1 cellular context compared by ENCODE assay signal in the genomic region with DNA sequence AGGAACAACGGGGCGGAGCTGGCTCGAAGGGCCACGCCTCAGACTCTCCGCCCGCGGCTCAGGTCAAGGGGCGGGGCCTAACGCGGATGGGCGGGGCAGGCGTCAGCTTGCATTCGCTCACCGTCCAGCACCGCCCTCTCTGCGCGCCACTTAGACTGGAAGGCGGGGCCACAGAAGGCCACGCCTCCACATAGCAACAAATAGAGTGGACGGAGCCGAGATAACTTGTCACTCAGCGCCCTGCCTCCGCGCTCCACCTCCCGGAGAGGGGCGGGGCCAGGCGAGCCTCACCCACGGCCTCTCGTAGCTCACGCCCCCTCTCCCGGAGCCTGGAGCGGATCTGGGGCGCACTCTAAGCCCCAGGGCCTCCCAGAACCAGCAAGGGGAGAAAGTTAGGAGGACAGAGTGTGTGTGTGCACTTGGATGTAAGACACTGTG.
TF ChIP-seq lines count a peak whose summit lies in the region.

No MANE protein-coding gene starts in this region.

TF ChIP-seq in HepG2, 621 proteins besides CTCF, POLR2A, EP300 and RAD21 (continued from another document and continues in another):
- TF ChIP-seq SPEN (CRISPR knock-in tag; IDR thresholded peaks at IDR 0.05; ENCODE audit: low read depth) (no peak; the same call in 1 of the 2 replicates), CENPT (CRISPR knock-in tag; IDR thresholded peaks at IDR 0.05; ENCODE audit: low read depth) (no peak), ATRX (CRISPR knock-in tag; IDR thresholded peaks at IDR 0.05; ENCODE audit: borderline replicate concordance) (no peak), CREB1 (IDR thresholded peaks at IDR 0.05) (no peak; the same call in 1 of the 2 replicates), CREB1 (CRISPR knock-in tag; IDR thresholded peaks at IDR 0.05) (no peak), KAT2B (IDR thresholded peaks at IDR 0.05; ENCODE audit: borderline replicate concordance, low read depth, low read length) (no peak), PHF5A (CRISPR knock-in tag; IDR thresholded peaks at IDR 0.05; ENCODE audit: low read depth, unreplicated experiment) (no peak), ZSCAN21 (CRISPR knock-in tag; IDR thresholded peaks at IDR 0.05; ENCODE audit: borderline replicate concordance) (no peak), MEIS2 (CRISPR knock-in tag; IDR thresholded peaks at IDR 0.05) (no peak), NR2F6 (IDR thresholded peaks at IDR 0.05) (no peak), NR2F6 (CRISPR knock-in tag; IDR thresholded peaks at IDR 0.05) (peak; percentile 49; the same call in 1 of the 2 replicates), KDM5A (IDR thresholded peaks at IDR 0.05; ENCODE audit: borderline replicate concordance, low read length) (no peak), ZNF30 (CRISPR knock-in tag; IDR thresholded peaks at IDR 0.05) (no peak), CBX1 (IDR thresholded peaks at IDR 0.05; ENCODE audit: low read depth) (no peak), ZNF264 (CRISPR knock-in tag; IDR thresholded peaks at IDR 0.05) (no peak), RFXAP (CRISPR knock-in tag; IDR thresholded peaks at IDR 0.05; ENCODE audit: borderline replicate concordance) (no peak), GATAD2A (CRISPR knock-in tag; IDR thresholded peaks at IDR 0.05) (no peak), HMG20B (CRISPR knock-in tag; conservative IDR thresholded peaks at IDR 0.05) (no peak), GZF1 (CRISPR knock-in tag; IDR thresholded peaks at IDR 0.05) (no peak), ZSCAN12 (CRISPR knock-in tag; IDR thresholded peaks at IDR 0.05) (no peak), ZNF614 (CRISPR knock-in tag; IDR thresholded peaks at IDR 0.05; ENCODE audit: borderline replicate concordance) (no peak; the same call in 1 of the 2 replicates), BCL6 (CRISPR knock-in tag; IDR thresholded peaks at IDR 0.05) (no peak), ZNF496 (CRISPR knock-in tag; IDR thresholded peaks at IDR 0.05; ENCODE audit: insufficient replicate concordance) (no peak), FOXK1 (CRISPR knock-in tag; IDR thresholded peaks at IDR 0.05; ENCODE audit: borderline replicate concordance, low read depth) (peak; percentile 17; the same call in 1 of the 2 replicates), ZKSCAN5 (CRISPR knock-in tag; IDR thresholded peaks at IDR 0.05) (no peak), SP4 (CRISPR knock-in tag; IDR thresholded peaks at IDR 0.05) (peak; percentile 98), POLR2AphosphoS2 (IDR thresholded peaks at IDR 0.05; ENCODE audit: low read depth, low read length) (no peak), ARHGAP35 (CRISPR knock-in tag; IDR thresholded peaks at IDR 0.05; ENCODE audit: borderline replicate concordance) (no peak), SMAD1 (CRISPR knock-in tag; IDR thresholded peaks at IDR 0.05; ENCODE audit: borderline replicate concordance, low read depth) (no peak), ZSCAN9 (CRISPR knock-in tag; IDR thresholded peaks at IDR 0.05; ENCODE audit: borderline replicate concordance) (no peak), SAFB2 (CRISPR knock-in tag; IDR thresholded peaks at IDR 0.05; ENCODE audit: borderline replicate concordance, low read depth) (no peak), SIX4 (CRISPR knock-in tag; IDR thresholded peaks at IDR 0.05) (no peak), NCOR1 (IDR thresholded peaks at IDR 0.05; ENCODE audit: borderline replicate concordance, low read length) (no peak), ISX (CRISPR knock-in tag; conservative IDR thresholded peaks at IDR 0.05) (no peak), KLF12 (CRISPR knock-in tag; IDR thresholded peaks at IDR 0.05; ENCODE audit: borderline replicate concordance) (no peak), SIN3B (IDR thresholded peaks at IDR 0.05; ENCODE audit: low read length) (no peak), ZFYVE20 (CRISPR knock-in tag; IDR thresholded peaks at IDR 0.05; ENCODE audit: borderline replicate concordance, low read depth) (0 out of 2 replicates have a peak, but pooled peaks have one; percentile 67), ZNF256 (CRISPR knock-in tag; conservative IDR thresholded peaks at IDR 0.05) (no peak), ETV6 (CRISPR knock-in tag; conservative IDR thresholded peaks at IDR 0.05) (no peak)
- TF ChIP-seq, protein P1, sequence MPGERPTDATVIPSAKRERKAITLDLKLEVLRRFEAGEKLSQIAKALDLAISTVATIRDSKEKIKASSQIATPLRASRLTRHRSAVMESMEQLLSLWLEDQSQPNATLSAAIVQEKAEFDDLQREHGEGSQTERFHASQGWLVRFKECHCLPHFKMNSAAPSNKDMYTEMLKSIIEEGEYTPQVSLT (CRISPR knock-in tag; IDR thresholded peaks at IDR 0.05; ENCODE audit: borderline replicate concordance, low read depth) = no peak
- TF ChIP-seq, protein P2, sequence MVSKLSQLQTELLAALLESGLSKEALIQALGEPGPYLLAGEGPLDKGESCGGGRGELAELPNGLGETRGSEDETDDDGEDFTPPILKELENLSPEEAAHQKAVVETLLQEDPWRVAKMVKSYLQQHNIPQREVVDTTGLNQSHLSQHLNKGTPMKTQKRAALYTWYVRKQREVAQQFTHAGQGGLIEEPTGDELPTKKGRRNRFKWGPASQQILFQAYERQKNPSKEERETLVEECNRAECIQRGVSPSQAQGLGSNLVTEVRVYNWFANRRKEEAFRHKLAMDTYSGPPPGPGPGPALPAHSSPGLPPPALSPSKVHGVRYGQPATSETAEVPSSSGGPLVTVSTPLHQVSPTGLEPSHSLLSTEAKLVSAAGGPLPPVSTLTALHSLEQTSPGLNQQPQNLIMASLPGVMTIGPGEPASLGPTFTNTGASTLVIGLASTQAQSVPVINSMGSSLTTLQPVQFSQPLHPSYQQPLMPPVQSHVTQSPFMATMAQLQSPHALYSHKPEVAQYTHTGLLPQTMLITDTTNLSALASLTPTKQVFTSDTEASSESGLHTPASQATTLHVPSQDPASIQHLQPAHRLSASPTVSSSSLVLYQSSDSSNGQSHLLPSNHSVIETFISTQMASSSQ (IDR thresholded peaks at IDR 0.05; ENCODE audit: low read depth) = no peak
- TF ChIP-seq, protein P2 (CRISPR knock-in tag; IDR thresholded peaks at IDR 0.05; ENCODE audit: borderline replicate concordance) = no peak
- TF ChIP-seq, protein P3, sequence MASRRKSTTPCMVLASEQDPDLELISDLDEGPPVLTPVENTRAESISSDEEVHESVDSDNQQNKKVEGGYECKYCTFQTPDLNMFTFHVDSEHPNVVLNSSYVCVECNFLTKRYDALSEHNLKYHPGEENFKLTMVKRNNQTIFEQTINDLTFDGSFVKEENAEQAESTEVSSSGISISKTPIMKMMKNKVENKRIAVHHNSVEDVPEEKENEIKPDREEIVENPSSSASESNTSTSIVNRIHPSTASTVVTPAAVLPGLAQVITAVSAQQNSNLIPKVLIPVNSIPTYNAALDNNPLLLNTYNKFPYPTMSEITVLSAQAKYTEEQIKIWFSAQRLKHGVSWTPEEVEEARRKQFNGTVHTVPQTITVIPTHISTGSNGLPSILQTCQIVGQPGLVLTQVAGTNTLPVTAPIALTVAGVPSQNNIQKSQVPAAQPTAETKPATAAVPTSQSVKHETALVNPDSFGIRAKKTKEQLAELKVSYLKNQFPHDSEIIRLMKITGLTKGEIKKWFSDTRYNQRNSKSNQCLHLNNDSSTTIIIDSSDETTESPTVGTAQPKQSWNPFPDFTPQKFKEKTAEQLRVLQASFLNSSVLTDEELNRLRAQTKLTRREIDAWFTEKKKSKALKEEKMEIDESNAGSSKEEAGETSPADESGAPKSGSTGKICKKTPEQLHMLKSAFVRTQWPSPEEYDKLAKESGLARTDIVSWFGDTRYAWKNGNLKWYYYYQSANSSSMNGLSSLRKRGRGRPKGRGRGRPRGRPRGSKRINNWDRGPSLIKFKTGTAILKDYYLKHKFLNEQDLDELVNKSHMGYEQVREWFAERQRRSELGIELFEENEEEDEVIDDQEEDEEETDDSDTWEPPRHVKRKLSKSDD (CRISPR knock-in tag; IDR thresholded peaks at IDR 0.05; ENCODE audit: low read depth) = no peak
- TF ChIP-seq, protein P4, sequence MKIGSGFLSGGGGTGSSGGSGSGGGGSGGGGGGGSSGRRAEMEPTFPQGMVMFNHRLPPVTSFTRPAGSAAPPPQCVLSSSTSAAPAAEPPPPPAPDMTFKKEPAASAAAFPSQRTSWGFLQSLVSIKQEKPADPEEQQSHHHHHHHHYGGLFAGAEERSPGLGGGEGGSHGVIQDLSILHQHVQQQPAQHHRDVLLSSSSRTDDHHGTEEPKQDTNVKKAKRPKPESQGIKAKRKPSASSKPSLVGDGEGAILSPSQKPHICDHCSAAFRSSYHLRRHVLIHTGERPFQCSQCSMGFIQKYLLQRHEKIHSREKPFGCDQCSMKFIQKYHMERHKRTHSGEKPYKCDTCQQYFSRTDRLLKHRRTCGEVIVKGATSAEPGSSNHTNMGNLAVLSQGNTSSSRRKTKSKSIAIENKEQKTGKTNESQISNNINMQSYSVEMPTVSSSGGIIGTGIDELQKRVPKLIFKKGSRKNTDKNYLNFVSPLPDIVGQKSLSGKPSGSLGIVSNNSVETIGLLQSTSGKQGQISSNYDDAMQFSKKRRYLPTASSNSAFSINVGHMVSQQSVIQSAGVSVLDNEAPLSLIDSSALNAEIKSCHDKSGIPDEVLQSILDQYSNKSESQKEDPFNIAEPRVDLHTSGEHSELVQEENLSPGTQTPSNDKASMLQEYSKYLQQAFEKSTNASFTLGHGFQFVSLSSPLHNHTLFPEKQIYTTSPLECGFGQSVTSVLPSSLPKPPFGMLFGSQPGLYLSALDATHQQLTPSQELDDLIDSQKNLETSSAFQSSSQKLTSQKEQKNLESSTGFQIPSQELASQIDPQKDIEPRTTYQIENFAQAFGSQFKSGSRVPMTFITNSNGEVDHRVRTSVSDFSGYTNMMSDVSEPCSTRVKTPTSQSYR (CRISPR knock-in tag; IDR thresholded peaks at IDR 0.05; ENCODE audit: borderline replicate concordance) = no peak
- TF ChIP-seq, protein P5, sequence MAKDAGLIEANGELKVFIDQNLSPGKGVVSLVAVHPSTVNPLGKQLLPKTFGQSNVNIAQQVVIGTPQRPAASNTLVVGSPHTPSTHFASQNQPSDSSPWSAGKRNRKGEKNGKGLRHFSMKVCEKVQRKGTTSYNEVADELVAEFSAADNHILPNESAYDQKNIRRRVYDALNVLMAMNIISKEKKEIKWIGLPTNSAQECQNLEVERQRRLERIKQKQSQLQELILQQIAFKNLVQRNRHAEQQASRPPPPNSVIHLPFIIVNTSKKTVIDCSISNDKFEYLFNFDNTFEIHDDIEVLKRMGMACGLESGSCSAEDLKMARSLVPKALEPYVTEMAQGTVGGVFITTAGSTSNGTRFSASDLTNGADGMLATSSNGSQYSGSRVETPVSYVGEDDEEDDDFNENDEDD (CRISPR knock-in tag; IDR thresholded peaks at IDR 0.05; ENCODE audit: borderline replicate concordance) = no peak
- TF ChIP-seq, protein P6, sequence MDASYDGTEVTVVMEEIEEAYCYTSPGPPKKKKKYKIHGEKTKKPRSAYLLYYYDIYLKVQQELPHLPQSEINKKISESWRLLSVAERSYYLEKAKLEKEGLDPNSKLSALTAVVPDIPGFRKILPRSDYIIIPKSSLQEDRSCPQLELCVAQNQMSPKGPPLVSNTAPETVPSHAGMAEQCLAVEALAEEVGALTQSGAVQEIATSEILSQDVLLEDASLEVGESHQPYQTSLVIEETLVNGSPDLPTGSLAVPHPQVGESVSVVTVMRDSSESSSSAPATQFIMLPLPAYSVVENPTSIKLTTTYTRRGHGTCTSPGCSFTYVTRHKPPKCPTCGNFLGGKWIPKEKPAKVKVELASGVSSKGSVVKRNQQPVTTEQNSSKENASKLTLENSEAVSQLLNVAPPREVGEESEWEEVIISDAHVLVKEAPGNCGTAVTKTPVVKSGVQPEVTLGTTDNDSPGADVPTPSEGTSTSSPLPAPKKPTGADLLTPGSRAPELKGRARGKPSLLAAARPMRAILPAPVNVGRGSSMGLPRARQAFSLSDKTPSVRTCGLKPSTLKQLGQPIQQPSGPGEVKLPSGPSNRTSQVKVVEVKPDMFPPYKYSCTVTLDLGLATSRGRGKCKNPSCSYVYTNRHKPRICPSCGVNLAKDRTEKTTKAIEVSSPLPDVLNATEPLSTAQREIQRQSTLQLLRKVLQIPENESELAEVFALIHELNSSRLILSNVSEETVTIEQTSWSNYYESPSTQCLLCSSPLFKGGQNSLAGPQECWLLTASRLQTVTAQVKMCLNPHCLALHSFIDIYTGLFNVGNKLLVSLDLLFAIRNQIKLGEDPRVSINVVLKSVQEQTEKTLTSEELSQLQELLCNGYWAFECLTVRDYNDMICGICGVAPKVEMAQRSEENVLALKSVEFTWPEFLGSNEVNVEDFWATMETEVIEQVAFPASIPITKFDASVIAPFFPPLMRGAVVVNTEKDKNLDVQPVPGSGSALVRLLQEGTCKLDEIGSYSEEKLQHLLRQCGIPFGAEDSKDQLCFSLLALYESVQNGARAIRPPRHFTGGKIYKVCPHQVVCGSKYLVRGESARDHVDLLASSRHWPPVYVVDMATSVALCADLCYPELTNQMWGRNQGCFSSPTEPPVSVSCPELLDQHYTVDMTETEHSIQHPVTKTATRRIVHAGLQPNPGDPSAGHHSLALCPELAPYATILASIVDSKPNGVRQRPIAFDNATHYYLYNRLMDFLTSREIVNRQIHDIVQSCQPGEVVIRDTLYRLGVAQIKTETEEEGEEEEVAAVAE (CRISPR knock-in tag; IDR thresholded peaks at IDR 0.05; ENCODE audit: borderline replicate concordance) = no peak
- TF ChIP-seq, protein P7, sequence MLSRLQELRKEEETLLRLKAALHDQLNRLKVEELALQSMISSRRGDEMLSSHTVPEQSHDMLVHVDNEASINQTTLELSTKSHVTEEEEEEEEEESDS (CRISPR knock-in tag; IDR thresholded peaks at IDR 0.05; ENCODE audit: borderline replicate concordance) = no peak
- TF ChIP-seq, protein P8, sequence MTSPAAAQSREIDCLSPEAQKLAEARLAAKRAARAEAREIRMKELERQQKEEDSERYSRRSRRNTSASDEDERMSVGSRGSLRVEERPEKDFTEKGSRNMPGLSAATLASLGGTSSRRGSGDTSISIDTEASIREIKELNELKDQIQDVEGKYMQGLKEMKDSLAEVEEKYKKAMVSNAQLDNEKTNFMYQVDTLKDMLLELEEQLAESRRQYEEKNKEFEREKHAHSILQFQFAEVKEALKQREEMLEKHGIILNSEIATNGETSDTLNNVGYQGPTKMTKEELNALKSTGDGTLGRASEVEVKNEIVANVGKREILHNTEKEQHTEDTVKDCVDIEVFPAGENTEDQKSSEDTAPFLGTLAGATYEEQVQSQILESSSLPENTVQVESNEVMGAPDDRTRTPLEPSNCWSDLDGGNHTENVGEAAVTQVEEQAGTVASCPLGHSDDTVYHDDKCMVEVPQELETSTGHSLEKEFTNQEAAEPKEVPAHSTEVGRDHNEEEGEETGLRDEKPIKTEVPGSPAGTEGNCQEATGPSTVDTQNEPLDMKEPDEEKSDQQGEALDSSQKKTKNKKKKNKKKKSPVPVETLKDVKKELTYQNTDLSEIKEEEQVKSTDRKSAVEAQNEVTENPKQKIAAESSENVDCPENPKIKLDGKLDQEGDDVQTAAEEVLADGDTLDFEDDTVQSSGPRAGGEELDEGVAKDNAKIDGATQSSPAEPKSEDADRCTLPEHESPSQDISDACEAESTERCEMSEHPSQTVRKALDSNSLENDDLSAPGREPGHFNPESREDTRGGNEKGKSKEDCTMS (CRISPR knock-in tag; conservative IDR thresholded peaks at IDR 0.05) = no peak
